ENCODE assay signal across 16 cellular contexts in genomic region chr3:124529826-124530571, GRCh38.
DNase-seq lines count a peak whose midpoint lies in the region; FAIRE-seq and TF ChIP-seq lines count a peak whose summit lies in the region.
"Had no signal": no experiment of that assay in that cellular context is flagged by ENCODE, and none has a peak within 500 bp of the region (broad histone marks: within the 10 kb centered on the region; RNA-seq: fewer than 3 reads in every experiment).

No MANE protein-coding gene starts in this region.

- H3K9ac ChIP-seq in endothelial cell of umbilical vein (replicated peaks; ENCODE audit: extremely low read depth, insufficient read depth, low read length) = no peak overlapping the region
- H3K9ac ChIP-seq: BLaER1 treated with 17β-estradiol and CSF1 and Interleukin-3, amounts not matched to agents 10 nM and 100 nM had no signal

- POLR2A ChIA-PET in endothelial cell of umbilical vein (lab: Charles Lee) = interaction anchor here (0.6 kb wide), 1 partner anchor 138 kb away, joined by 3 read pairs; no protein-coding TSS in a partner anchor

- no peak overlapping the region for H3K27ac ChIP-seq in endothelial cell of umbilical vein (ENCODE audit: insufficient read depth, low read depth, low read length)
- H3K27ac ChIP-seq in spleen = no peak overlapping the region
- H3K27ac ChIP-seq: BLaER1 treated with 17β-estradiol and CSF1 and Interleukin-3, amounts not matched to agents 10 nM and 100 nM; gastroesophageal sphincter had no signal

- no peak for TF ChIP-seq POLR2A in endothelial cell of umbilical vein (IDR thresholded peaks at IDR 0.05; ENCODE audit: low read depth, low read length)
- no peak for TF ChIP-seq POLR2A in spleen (IDR thresholded peaks at IDR 0.05)

- H3K9me3 ChIP-seq in endothelial cell of umbilical vein (replicated peaks; ENCODE audit: control insufficient read depth, insufficient read depth, low read length) = no peaks in the 10 kb centered on the region
- peaks cover 0 to 7% (median 0%) of the 10 kb centered on the region in 8 donors for H3K9me3 ChIP-seq in spleen

- peaks cover 3% of the 10 kb centered on the region for H3K4me1 ChIP-seq in endothelial cell of umbilical vein (ENCODE audit: control insufficient read depth, extremely low read depth, insufficient read depth, low read length)
- H3K4me1 ChIP-seq in spleen = no peaks in the 10 kb centered on the region
- H3K4me1 ChIP-seq: BLaER1 treated with 17β-estradiol and CSF1 and Interleukin-3, amounts not matched to agents 10 nM and 100 nM; gastroesophageal sphincter had no signal

- peak; percentile 77 for DNase-seq in DMS53 (lab: John Stamatoyannopoulos, UW)
- DNase-seq in NCI-H446 treated with DMSO at 0.1 percent for 48 hours (lab: John Stamatoyannopoulos, UW) = peak; percentile 27
- DNase-seq in endothelial cell of umbilical vein (ENCODE audit: low read depth, low spot score) = peak; percentile 15
- peak; percentile 70 for DNase-seq in mucosa of gallbladder (ENCODE audit: low spot score)
- no peak for DNase-seq in spleen
- DNase-seq in SHP77 (lab: John Stamatoyannopoulos, UW) = no peak
- no peak for DNase-seq in NCI-H524 treated with DMSO at 0.1 percent for 48 hours (lab: John Stamatoyannopoulos, UW)
- no peak for DNase-seq in AML-193 (lab: John Stamatoyannopoulos, UW)
- DNase-seq: activated CD4-positive, alpha-beta T cell treated with anti-CD3 and anti-CD28 coated beads, Interleukin-2, amount 50 U/mL, for 48 hours; effector CD8-positive, alpha-beta T cell; natural killer cell; NCI-H1436 treated with DMSO at 0.1 percent for 48 hours; stimulated activated naive CD8-positive, alpha-beta T cell treated with anti-CD3 and anti-CD28 coated beads, Interleukin-15, Interleukin-2, amounts not matched to agents 100 U/mL and 50 U/mL, for 24 hours had no signal

- no peak for FAIRE-seq in endothelial cell of umbilical vein (lab: Jason Lieb, UNC)
- FAIRE-seq: RCC 7860 had no signal

- 89 to 99% (median 93%) methylated on average over 3 of the region's 3 CpGs for WGBS in spleen, 5 donors

- no peak overlapping the region for H3K4me2 ChIP-seq in endothelial cell of umbilical vein (ENCODE audit: insufficient read depth, low read length)
- H3K4me2 ChIP-seq: BLaER1 treated with 17β-estradiol and CSF1 and Interleukin-3, amounts not matched to agents 10 nM and 100 nM had no signal

- H4K20me1 ChIP-seq in endothelial cell of umbilical vein (replicated peaks; ENCODE audit: control insufficient read depth, extremely low read depth, insufficient read depth, low read length) = no peaks in the 10 kb centered on the region
- H4K20me1 ChIP-seq: BLaER1 treated with 17β-estradiol and CSF1 and Interleukin-3, amounts not matched to agents 10 nM and 100 nM had no signal

- dilution Hi-C loops in endothelial cell of umbilical vein (cut with MboI; ENCODE audit: extremely low pct_ligation_motif_present, low sequenced_read_pairs) = no loop called here

- H3K27me3 ChIP-seq in endothelial cell of umbilical vein (ENCODE audit: control insufficient read depth in 2 of 2, insufficient read depth in 2 of 2, low read length in 2 of 2) (peaks cover 0 to 2% of the 10 kb centered on the region in 2 experiments), spleen (replicated peaks in 1 of 7) (peaks cover 0 to 12% (median 0%) of the 10 kb centered on the region in 7 donors)
- H3K27me3 ChIP-seq: BLaER1 treated with 17β-estradiol and CSF1 and Interleukin-3, amounts not matched to agents 10 nM and 100 nM; gastroesophageal sphincter had no signal

- no peaks in the 10 kb centered on the region for H3K79me2 ChIP-seq in endothelial cell of umbilical vein (ENCODE audit: control insufficient read depth, insufficient read depth, low read length)

- H3K9me1 ChIP-seq in endothelial cell of umbilical vein (replicated peaks; ENCODE audit: control insufficient read depth, extremely low read depth, insufficient read depth, low read length) = no peaks in the 10 kb centered on the region

- CTCF ChIA-PET in endothelial cell of umbilical vein (lab: Charles Lee) = interaction anchor here (1.0 to 2.5 kb wide), 5 partner anchors 11 to 24 kb away, joined by 3 to 10 read pairs (median 4); no protein-coding TSS in a partner anchor

- H2AFZ ChIP-seq in endothelial cell of umbilical vein (ENCODE audit: low read depth, low read length) = no peak overlapping the region

- H3K4me3 ChIP-seq in endothelial cell of umbilical vein (replicated peaks in 1 of 3; ENCODE audit: insufficient read depth in 1 of 3, low read depth in 1 of 3, low read length in 3 of 3) (no peak overlapping the region), spleen (no peak overlapping the region)
- H3K4me3 ChIP-seq: BLaER1 treated with 17β-estradiol and CSF1 and Interleukin-3, amounts not matched to agents 10 nM and 100 nM; gastroesophageal sphincter had no signal

- no peak for TF ChIP-seq CTCF in endothelial cell of umbilical vein (IDR thresholded peaks at IDR 0.05; ENCODE audit: extremely low read depth in 1 of 2, insufficient read depth in 1 of 2, low read depth in 1 of 2, low read length in 2 of 2)
- no peak for TF ChIP-seq CTCF in spleen (IDR thresholded peaks at IDR 0.05 in 8 of 11, conservative IDR thresholded peaks at IDR 0.05 in 3 of 11)

- intact Hi-C loops in endothelial cell of umbilical vein (cut with micrococcal nuclease) = no loop called here
- intact Hi-C loops in spleen (cut with DNase I; ENCODE audit: low total_unique reads) = no loop called here

- BruUV-seq in endothelial cell of umbilical vein (replicated peaks; lab: Mats Ljungman, UMichigan) = no TSS peak

- H3K36me3 ChIP-seq in endothelial cell of umbilical vein (ENCODE audit: control insufficient read depth in 2 of 2, extremely low read depth in 1 of 2, insufficient read depth in 2 of 2, low read length in 2 of 2) = no peaks in the 10 kb centered on the region
- H3K36me3 ChIP-seq in spleen = no peaks in the 10 kb centered on the region
- H3K36me3 ChIP-seq: BLaER1 treated with 17β-estradiol and CSF1 and Interleukin-3, amounts not matched to agents 10 nM and 100 nM; gastroesophageal sphincter had no signal

TF ChIP-seq in endothelial cell of umbilical vein, 7 proteins besides CTCF, POLR2A, EP300 and RAD21:
- no peak for TF ChIP-seq GATA2 (IDR thresholded peaks at IDR 0.05; ENCODE audit: insufficient read depth, insufficient read length, low read depth, low read length)
- TF ChIP-seq MAX (IDR thresholded peaks at IDR 0.05; ENCODE audit: insufficient read depth, insufficient read length) = no peak
- no peak for TF ChIP-seq JUN (IDR thresholded peaks at IDR 0.05; ENCODE audit: borderline replicate concordance, insufficient read depth, insufficient read length, low read depth)
- TF ChIP-seq POLR2AphosphoS5 (IDR thresholded peaks at IDR 0.05; ENCODE audit: insufficient read depth, low read depth, low read length) = no peak
- TF ChIP-seq MYC (IDR thresholded peaks at IDR 0.05; ENCODE audit: low read depth, low read length) = no peak
- TF ChIP-seq FOS (IDR thresholded peaks at IDR 0.05; ENCODE audit: borderline replicate concordance, insufficient read depth, low read length) = no peak
- no peak for TF ChIP-seq EZH2 (IDR thresholded peaks at IDR 0.05; ENCODE audit: borderline replicate concordance, low read depth, low read length, severe bottlenecking)

Comparison
In these comparisons a context has a peak if more than half of its experiments do, and no peak if none do; other contexts are left out.
1. DNase-seq: peak in DMS53 (single experiment), NCI-H446 treated with DMSO at 0.1 percent for 48 hours (single experiment), endothelial cell of umbilical vein (single experiment) and mucosa of gallbladder (single experiment); none in spleen (single experiment), SHP77 (0 of 2), NCI-H524 treated with DMSO at 0.1 percent for 48 hours (single experiment) and AML-193 (0 of 2).